Comparison of ENCODE assay signal across 7 cellular contexts in genomic region chr12:56118688-56119045, GRCh38. TPM values are rescaled to one million over a fixed set of nuclear protein-coding genes. Genes with fewer than 3 reads are reported as not detected.
A peak's percentile ranks its signal among the peaks of the same experiment; 100 is the strongest.
DNase-seq lines count a peak whose midpoint lies in the region; ATAC-seq and TF ChIP-seq lines count a peak whose summit lies in the region.

No MANE protein-coding gene starts in this region.

- peak overlapping the region; percentile 45 for H4K5ac ChIP-seq in IMR-90 (ENCODE audit: low read depth, low read length)

- H2BK20ac ChIP-seq in IMR-90 (ENCODE audit: low read depth, low read length): no peak overlapping the region

- peak overlapping the region; percentile 50 for H3K27ac ChIP-seq in IMR-90 (ENCODE audit: insufficient read depth, low read length)

- 5% methylated on average over 6 of the region's 10 CpGs; no CpG with 5 or more reads in 1 of the 2 experiments for WGBS in IMR-90 (ENCODE audit: extremely low coverage in 2 of 2, insufficient read length in 1 of 2), 2 experiments

- TF ChIP-seq POLR2A in IMR-90 (IDR thresholded peaks at IDR 0.05; ENCODE audit: low read depth, low read length): no peak

- dilution Hi-C loops in IMR-90 (cut with HindIII; ENCODE audit: low sequenced_read_pairs, unreplicated experiment): no loop called here

- CTCF ChIA-PET in IMR-90 (lab: Yijun Ruan, JAX): interaction anchor here (0.7 to 3.9 kb wide), 4 partner anchors 9 to 72 kb away, joined by 3 to 27 read pairs (median 4); partner anchors contain the start of genes ESYT1 and SMARCC2

- peaks cover 34% of the 10 kb centered on the region for H3K4me1 Mint-ChIP-seq in central memory CD8-positive, alpha-beta T cell
- H3K4me1 Mint-ChIP-seq in natural killer cell treated with Interleukin-12 subunit alpha and Interleukin-12 subunit beta and Interleukin-15 and Interleukin-18, amount 100 ng/mL, for 72 hours (ENCODE audit: low read depth in 2 of 2): peaks cover 23 to 35% of the 10 kb centered on the region in 2 donors

- H3K9ac ChIP-seq in IMR-90 (ENCODE audit: low read depth, low read length): peak overlapping the region; percentile 59

- peak overlapping the region; percentile 77 for H3K23ac ChIP-seq in IMR-90 (ENCODE audit: low read depth, low read length)

- H3K4me2 ChIP-seq in IMR-90 (ENCODE audit: low read depth, low read length): peak overlapping the region; percentile 99

- H4K20me1 ChIP-seq in IMR-90 (ENCODE audit: insufficient read depth, low read length): peaks cover 7% of the 10 kb centered on the region

- peak overlapping the region; percentile 12 to 85 for H4K8ac ChIP-seq in IMR-90 (ENCODE audit: low read depth in 2 of 2, low read length in 2 of 2)

- in situ Hi-C loops in IMR-90 (cut with MboI; ENCODE audit: low sequenced_read_pairs): no loop called here

- peak overlapping the region; percentile 76 for H2AK5ac ChIP-seq in IMR-90 (ENCODE audit: low read depth, low read length)

- peaks cover 7% of the 10 kb centered on the region for H3K4me1 ChIP-seq in IMR-90 (ENCODE audit: control insufficient read depth, insufficient read depth, low read length)

- H3K4ac ChIP-seq in IMR-90 (ENCODE audit: low read depth, low read length): peak overlapping the region; percentile 65

- no peaks in the 10 kb centered on the region for H3K27me3 ChIP-seq in IMR-90 (ENCODE audit: control insufficient read depth, insufficient read depth, low read length)

- peak overlapping the region; percentile 56 for H3K4me3 ChIP-seq in IMR-90 (ENCODE audit: insufficient read depth, low read depth, low read length)

- ATAC-seq in GM18907 (IDR thresholded peaks at IDR 0.05; ENCODE audit: unreplicated experiment) (peak; percentile 1), IMR-90 (ENCODE audit: low read depth) (peak; percentile 0; the same call in 1 of the 2 replicates)
- ATAC-seq in central memory CD8-positive, alpha-beta T cell (replicated peaks; ENCODE audit: extremely low read depth, poor library complexity, severe bottlenecking): no peak
- ATAC-seq in natural killer cell treated with Interleukin-12 subunit alpha and Interleukin-12 subunit beta and Interleukin-15 and Interleukin-18, amount 100 ng/mL, for 72 hours: no peak

- H2BK120ac ChIP-seq in IMR-90 (ENCODE audit: low read depth, low read length): 0 out of 2 replicates have a peak overlapping the region, but pooled peaks have one; percentile 3

- peak overlapping the region; percentile 78 for H2AK9ac ChIP-seq in IMR-90 (replicated peaks; ENCODE audit: low read depth, low read length, poor library complexity)

- peak overlapping the region; percentile 100 for H3K27ac Mint-ChIP-seq in central memory CD8-positive, alpha-beta T cell (ENCODE audit: low read depth)
- H3K27ac Mint-ChIP-seq in natural killer cell treated with Interleukin-12 subunit alpha and Interleukin-12 subunit beta and Interleukin-15 and Interleukin-18, amount 100 ng/mL, for 72 hours: peak overlapping the region; percentile 93 to 97

- H2BK5ac ChIP-seq in IMR-90 (ENCODE audit: low read depth, low read length, poor library complexity, severe bottlenecking): peak overlapping the region; percentile 58

- H3K36me3 Mint-ChIP-seq in central memory CD8-positive, alpha-beta T cell (ENCODE audit: insufficient read depth): peaks cover 42% of the 10 kb centered on the region
- peaks cover 23% of the 10 kb centered on the region for H3K36me3 Mint-ChIP-seq in natural killer cell treated with Interleukin-12 subunit alpha and Interleukin-12 subunit beta and Interleukin-15 and Interleukin-18, amount 100 ng/mL, for 72 hours

- H3K56ac ChIP-seq in IMR-90 (ENCODE audit: extremely low read depth, insufficient read depth, low read length): peak overlapping the region; percentile 13; the same call in 1 of the 2 replicates

- no peak for TF ChIP-seq CTCF in IMR-90 (conservative IDR thresholded peaks at IDR 0.05; ENCODE audit: low read depth, low read length)

- no peak for TF ChIP-seq RAD21 in IMR-90 (IDR thresholded peaks at IDR 0.05; ENCODE audit: low read length)

- H3K27me3 Mint-ChIP-seq in central memory CD8-positive, alpha-beta T cell: no peaks in the 10 kb centered on the region
- no peaks in the 10 kb centered on the region for H3K27me3 Mint-ChIP-seq in natural killer cell treated with Interleukin-12 subunit alpha and Interleukin-12 subunit beta and Interleukin-15 and Interleukin-18, amount 100 ng/mL, for 72 hours

- peak overlapping the region; percentile 95 for H3K4me3 Mint-ChIP-seq in central memory CD8-positive, alpha-beta T cell
- peak overlapping the region; percentile 99 for H3K4me3 Mint-ChIP-seq in natural killer cell treated with Interleukin-12 subunit alpha and Interleukin-12 subunit beta and Interleukin-15 and Interleukin-18, amount 100 ng/mL, for 72 hours

- peak overlapping the region; percentile 20 for H3K14ac ChIP-seq in IMR-90 (replicated peaks; ENCODE audit: low read depth, low read length)

- POLR2A ChIA-PET in IMR-90 (lab: Charles Lee; ENCODE audit: unreplicated experiment): interaction anchor here (0.5 to 1.5 kb wide), 5 partner anchors 9 to 1202 kb away, joined by 3 to 8 read pairs (median 3); partner anchors contain the start of genes ESYT1 and SMARCC2

- H2AFZ ChIP-seq in IMR-90 (replicated peaks; ENCODE audit: low read length, poor library complexity): peak overlapping the region; percentile 85

- no peaks in the 10 kb centered on the region for H3K9me3 Mint-ChIP-seq in central memory CD8-positive, alpha-beta T cell
- H3K9me3 Mint-ChIP-seq in natural killer cell treated with Interleukin-12 subunit alpha and Interleukin-12 subunit beta and Interleukin-15 and Interleukin-18, amount 100 ng/mL, for 72 hours: no peaks in the 10 kb centered on the region

- DNase-seq in IMR-90 (no peak), EL (no peak), medulla oblongata (ENCODE audit: extremely low spot score) (no peak), HT-29 (ENCODE audit: low spot score) (no peak)
- DNase-seq in central memory CD8-positive, alpha-beta T cell (ENCODE audit: low spot score in 2 of 2): no peak
- DNase-seq in natural killer cell treated with Interleukin-12 subunit alpha and Interleukin-12 subunit beta and Interleukin-15 and Interleukin-18, amount 100 ng/mL, for 72 hours (ENCODE audit: low spot score): no peak

- BruUV-seq in IMR-90 (replicated peaks; lab: Mats Ljungman, UMichigan): no TSS peak

- intact Hi-C loops in IMR-90 (cut with micrococcal nuclease): loop anchor here (1.0 to 2.0 kb wide), 6 partner anchors 40 to 140 kb away; partner anchors contain the start of genes ANKRD52, MYL6, NABP2 and SMARCC2

- H3K79me1 ChIP-seq in IMR-90 (ENCODE audit: low read depth in 1 of 2, low read length in 2 of 2): peaks cover 7 to 57% of the 10 kb centered on the region in 2 experiments; a peak in 3 of 4 replicates

- H3K36me3 ChIP-seq in IMR-90 (ENCODE audit: control insufficient read depth, insufficient read depth, low read length): peaks cover 16% of the 10 kb centered on the region

- no peak overlapping the region for H2BK15ac ChIP-seq in IMR-90 (ENCODE audit: low read depth, low read length)

- H3K9me1 ChIP-seq in IMR-90 (ENCODE audit: insufficient read depth, low read length): no peaks in the 10 kb centered on the region

- 0 out of 2 replicates have a peak overlapping the region, but pooled peaks have one; percentile 14 for H3K18ac ChIP-seq in IMR-90 (ENCODE audit: low read depth, low read length)

- H3K9me3 ChIP-seq in IMR-90 (ENCODE audit: control insufficient read depth, insufficient read depth, low read length): no peaks in the 10 kb centered on the region

- H4K91ac ChIP-seq in IMR-90 (ENCODE audit: insufficient read depth, low read depth, low read length): peak overlapping the region; percentile 26; the same call in 1 of the 2 replicates

TF ChIP-seq in IMR-90, 13 proteins besides CTCF, POLR2A, EP300 and RAD21 (continues in another document):
- TF ChIP-seq NFE2L2 (IDR thresholded peaks at IDR 0.05; ENCODE audit: low read depth, low read length) (no peak), MAFK (IDR thresholded peaks at IDR 0.05; ENCODE audit: low read depth, low read length) (no peak)

RNA-seq across cellular contexts. Expression of gene ZC3H10, which starts 0.6 kb away (rescaled TPM):
- total RNA-seq in IMR-90 (2012; rRNA removed): 3.3 and 3.6 TPM in 2 replicates
- 1.1 and 1.5 TPM in 2 replicates for polyA plus RNA-seq in IMR-90 (2012; rRNA removed)
- polyA plus RNA-seq in IMR-90 (2012; cell fraction: cytosol; rRNA removed): 0.48 and 1.1 TPM in 2 replicates
- 1.7 and 2.8 TPM in 2 replicates for polyA plus RNA-seq in IMR-90 (2012; cell fraction: nucleus; rRNA removed; ENCODE audit: low replicate concordance)
- 10 to 100 TPM; 11.4 to 14.9 TPM for total RNA-seq in natural killer cell treated with Interleukin-12 subunit alpha and Interleukin-12 subunit beta and Interleukin-15 and Interleukin-18, amount 100 ng/mL, for 72 hours
- 3.9 and 4.1 TPM in 2 replicates for total RNA-seq in HT-29 (2014; rRNA removed; shearing (Covaris generic))

RNA-seq across cellular contexts. Expression of gene RPL41, which starts 2.2 kb away (rescaled TPM):
- total RNA-seq in IMR-90 (2012; rRNA removed): 1,119 and 1,341 TPM in 2 replicates
- polyA plus RNA-seq in IMR-90 (2012; rRNA removed): 8,623 and 9,394 TPM in 2 replicates
- polyA plus RNA-seq in IMR-90 (2012; cell fraction: cytosol; rRNA removed): 2,295 and 6,760 TPM in 2 replicates
- 409 and 2,237 TPM in 2 replicates for polyA plus RNA-seq in IMR-90 (2012; cell fraction: nucleus; rRNA removed; ENCODE audit: low replicate concordance)
- 1,000 to 10,000 TPM; 2,363 to 2,700 TPM for total RNA-seq in natural killer cell treated with Interleukin-12 subunit alpha and Interleukin-12 subunit beta and Interleukin-15 and Interleukin-18, amount 100 ng/mL, for 72 hours
- 3,623 and 3,873 TPM in 2 replicates for total RNA-seq in HT-29 (2014; rRNA removed; shearing (Covaris generic))

RNA-seq across cellular contexts. Expression of gene ESYT1, which starts 9.4 kb away (rescaled TPM):
- total RNA-seq in IMR-90 (2012; rRNA removed): 137 and 150 TPM in 2 replicates
- polyA plus RNA-seq in IMR-90 (2012; rRNA removed): 153 and 157 TPM in 2 replicates
- polyA plus RNA-seq in IMR-90 (2012; cell fraction: cytosol; rRNA removed): 133 and 158 TPM in 2 replicates
- 156 and 212 TPM in 2 replicates for polyA plus RNA-seq in IMR-90 (2012; cell fraction: nucleus; rRNA removed; ENCODE audit: low replicate concordance)
- 100 to 1,000 TPM in 1 of 2 donors, 10 to 100 TPM in 1; 89.3 to 120 TPM for total RNA-seq in natural killer cell treated with Interleukin-12 subunit alpha and Interleukin-12 subunit beta and Interleukin-15 and Interleukin-18, amount 100 ng/mL, for 72 hours
- total RNA-seq in HT-29 (2014; rRNA removed; shearing (Covaris generic)): 81.1 and 103 TPM in 2 replicates

RNA-seq across cellular contexts. Expression of gene PA2G4, which starts 14.3 kb away (rescaled TPM):
- 198 and 251 TPM in 2 replicates for total RNA-seq in IMR-90 (2012; rRNA removed)
- polyA plus RNA-seq in IMR-90 (2012; rRNA removed): 158 and 166 TPM in 2 replicates
- 62.7 and 83.2 TPM in 2 replicates for polyA plus RNA-seq in IMR-90 (2012; cell fraction: cytosol; rRNA removed)
- polyA plus RNA-seq in IMR-90 (2012; cell fraction: nucleus; rRNA removed; ENCODE audit: low replicate concordance): 31.0 and 112 TPM in 2 replicates
- 100 to 1,000 TPM; 233 to 318 TPM for total RNA-seq in natural killer cell treated with Interleukin-12 subunit alpha and Interleukin-12 subunit beta and Interleukin-15 and Interleukin-18, amount 100 ng/mL, for 72 hours
- 247 and 323 TPM in 2 replicates for total RNA-seq in HT-29 (2014; rRNA removed; shearing (Covaris generic))

RNA-seq across cellular contexts. Expression of gene MYL6B, which starts 33.7 kb away (rescaled TPM):
- total RNA-seq in IMR-90 (2012; rRNA removed): 78.3 and 90.0 TPM in 2 replicates
- 112 and 117 TPM in 2 replicates for polyA plus RNA-seq in IMR-90 (2012; rRNA removed)
- polyA plus RNA-seq in IMR-90 (2012; cell fraction: cytosol; rRNA removed): 121 and 135 TPM in 2 replicates
- polyA plus RNA-seq in IMR-90 (2012; cell fraction: nucleus; rRNA removed; ENCODE audit: low replicate concordance): 47.4 and 68.8 TPM in 2 replicates
- total RNA-seq in natural killer cell treated with Interleukin-12 subunit alpha and Interleukin-12 subunit beta and Interleukin-15 and Interleukin-18, amount 100 ng/mL, for 72 hours: 10 to 100 TPM; 32.0 to 65.5 TPM
- 45.6 TPM in 2 replicates for total RNA-seq in HT-29 (2014; rRNA removed; shearing (Covaris generic))

Comparison
In these comparisons a context has a peak if more than half of its experiments do, and no peak if none do; other contexts are left out.
1. ATAC-seq: peak in GM18907 (single experiment) and IMR-90 (single experiment); none in central memory CD8-positive, alpha-beta T cell (single experiment) and natural killer cell treated with Interleukin-12 subunit alpha and Interleukin-12 subunit beta and Interleukin-15 and Interleukin-18, amount 100 ng/mL, for 72 hours (0 of 2).